In genomic region chr5:81755320-81755719, GRCh38 we compare ENCODE assay signal across 8 cellular contexts. TPM values are rescaled to one million over a fixed set of nuclear protein-coding genes. Genes with fewer than 3 reads are reported as not detected.
DNase-seq lines count a peak whose midpoint lies in the region; TF ChIP-seq lines count a peak whose summit lies in the region.

No MANE protein-coding gene starts in this region.

- WGBS in sigmoid colon, 2 donors: 9 to 53% methylated on average over 2 of the region's 2 CpGs

- peaks cover 0 to 36% (median 28%) of the 10 kb centered on the region in 4 donors for H3K4me1 ChIP-seq in sigmoid colon

- H3K27me3 ChIP-seq in sigmoid colon: no peaks in the 10 kb centered on the region

- DNase-seq in GM04504 (ENCODE audit: low read depth) (peak; percentile 69), SK-MEL-5 (ENCODE audit: low read depth, low spot score) (peak; percentile 35), glomerular endothelial cell (ENCODE audit: extremely low read depth, low read depth, low spot score) (peak; percentile 45), sigmoid colon (peak; percentile 81), AML-193 (lab: John Stamatoyannopoulos, UW) (no peak), Kasumi-1 (lab: John Stamatoyannopoulos, UW) (no peak), NCI-H345 (lab: John Stamatoyannopoulos, UW) (no peak), MV-4-11 (lab: John Stamatoyannopoulos, UW) (no peak)

- H3K9me3 ChIP-seq in sigmoid colon: no peaks in the 10 kb centered on the region

- TF ChIP-seq CTCF in sigmoid colon (IDR thresholded peaks at IDR 0.05): no peak

- TF ChIP-seq POLR2A in sigmoid colon (IDR thresholded peaks at IDR 0.05): no peak

- no peak for TF ChIP-seq EP300 in sigmoid colon (IDR thresholded peaks at IDR 0.05)

- in situ Hi-C loops in SK-MEL-5 (cut with HindIII; ENCODE audit: low pct_unique_long_range_greater_than_20kb, low sequenced_read_pairs): no loop called here

- peak overlapping the region; percentile 37 to 100 (median 64) for H3K27ac ChIP-seq in sigmoid colon

- no peak overlapping the region for H3K4me3 ChIP-seq in sigmoid colon

- H3K36me3 ChIP-seq in sigmoid colon: no peaks in the 10 kb centered on the region

- intact Hi-C loops in sigmoid colon (cut with DNase I): no loop called here

RNA-seq across cellular contexts. Expression of gene SSBP2, which starts 4.4 kb away (rescaled TPM):
- 4.0 and 7.9 TPM in 2 replicates for total RNA-seq in SK-MEL-5 (2014; rRNA removed; shearing (Covaris generic))
- polyA plus RNA-seq in SK-MEL-5 (2015; cell fraction: cytosol; rRNA removed): 5.9 and 10.5 TPM in 2 replicates
- polyA plus RNA-seq in SK-MEL-5 (2015; cell fraction: nucleus; rRNA removed): 6.6 and 12.3 TPM in 2 replicates
- total RNA-seq in glomerular endothelial cell: 9.4 and 13.2 TPM in 2 replicates
- 10 to 100 TPM; 68.7 to 89.2 (median 84.6) TPM for total RNA-seq in sigmoid colon
- polyA plus RNA-seq in sigmoid colon: 10 to 100 TPM in 2 of 3 donors, 1 to 10 TPM in 1; 9.9 to 19.2 (median 14.1) TPM

Comparison
In these comparisons a context has a peak if more than half of its experiments do, and no peak if none do; other contexts are left out.
1. DNase-seq: peak in GM04504 (single experiment), SK-MEL-5 (single experiment), glomerular endothelial cell (single experiment) and sigmoid colon (single experiment); none in AML-193 (0 of 2), Kasumi-1 (0 of 2), NCI-H345 (single experiment) and MV-4-11 (single experiment).